ENCODE assay signal across 21 cellular contexts in the genomic region with DNA sequence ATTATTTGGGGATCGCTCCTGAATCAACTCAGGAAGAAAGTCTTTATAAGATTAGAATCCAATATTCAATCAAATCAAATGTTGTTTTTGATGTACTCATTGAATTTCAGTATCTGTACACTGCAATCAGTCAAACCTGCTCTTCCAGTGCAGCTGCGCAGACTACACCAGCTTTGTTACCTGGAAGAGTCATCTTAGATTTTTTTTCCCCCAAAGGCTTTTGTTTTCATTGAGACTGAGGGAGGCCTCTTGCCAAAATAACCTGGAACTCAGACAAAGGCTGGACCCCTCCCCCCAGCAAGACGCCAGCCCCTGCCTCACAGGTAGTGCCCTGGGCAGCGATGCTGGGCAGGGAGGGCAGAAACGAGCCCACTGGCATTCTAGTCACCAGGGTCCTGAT.
"Had no signal": no experiment of that assay in that cellular context is flagged by ENCODE, and none has a peak within 500 bp of the region (broad histone marks: within the 10 kb centered on the region; RNA-seq: fewer than 3 reads in every experiment).

No MANE protein-coding gene starts in this region.

- H3K4me1 Mint-ChIP-seq: activated CD4-positive, alpha-beta T cell treated with anti-CD3 and anti-CD28 coated beads, Interleukin-2, amount 10 ng/mL, durations not matched to agents 7 days and 5 days; activated CD8-positive, alpha-beta memory T cell treated with anti-CD3 and anti-CD28 coated beads, Interleukin-2, amount 10 ng/mL, durations not matched to agents 7 days and 5 days; activated naive CD4-positive, alpha-beta T cell treated with anti-CD3 and anti-CD28 coated beads, Interleukin-2, amount 10 ng/mL, durations not matched to agents 7 days and 5 days had no signal

- H3K4me1 ChIP-seq: spleen, tibial artery had no signal

- H3K9me3 Mint-ChIP-seq: activated naive CD4-positive, alpha-beta T cell treated with anti-CD3 and anti-CD28 coated beads, Interleukin-2, amount 10 ng/mL, durations not matched to agents 7 days and 5 days had no signal

- H3K36me3 Mint-ChIP-seq: activated CD8-positive, alpha-beta memory T cell treated with anti-CD3 and anti-CD28 coated beads, Interleukin-2, amount 10 ng/mL, durations not matched to agents 7 days and 5 days; activated naive CD4-positive, alpha-beta T cell treated with anti-CD3 and anti-CD28 coated beads, Interleukin-2, amount 10 ng/mL, durations not matched to agents 7 days and 5 days had no signal

- H3K27ac ChIP-seq: cardiac muscle cell, spleen, tibial artery, WERI-Rb-1 had no signal

- ATAC-seq: activated CD8-positive, alpha-beta memory T cell treated with anti-CD3 and anti-CD28 coated beads, Interleukin-2, amount 10 ng/mL, durations not matched to agents 7 days and 5 days; activated CD8-positive, alpha-beta T cell treated with anti-CD3 and anti-CD28 coated beads for 36 hours; left colon; sciatic nerve had no signal

- H3K27me3 ChIP-seq: cardiac muscle cell had no signal

- H3K27ac Mint-ChIP-seq: activated CD4-positive, alpha-beta T cell treated with anti-CD3 and anti-CD28 coated beads, Interleukin-2, amount 10 ng/mL, durations not matched to agents 7 days and 5 days; activated CD8-positive, alpha-beta memory T cell treated with anti-CD3 and anti-CD28 coated beads, Interleukin-2, amount 10 ng/mL, durations not matched to agents 7 days and 5 days; activated CD8-positive, alpha-beta T cell treated with anti-CD3 and anti-CD28 coated beads for 36 hours; activated naive CD4-positive, alpha-beta T cell treated with anti-CD3 and anti-CD28 coated beads, Interleukin-2, amount 10 ng/mL, durations not matched to agents 7 days and 5 days; endodermal cell had no signal

- H3K4me3 Mint-ChIP-seq: activated CD4-positive, alpha-beta T cell treated with anti-CD3 and anti-CD28 coated beads, Interleukin-2, amount 10 ng/mL, durations not matched to agents 7 days and 5 days; activated CD8-positive, alpha-beta memory T cell treated with anti-CD3 and anti-CD28 coated beads, Interleukin-2, amount 10 ng/mL, durations not matched to agents 7 days and 5 days; activated CD8-positive, alpha-beta T cell treated with anti-CD3 and anti-CD28 coated beads for 36 hours; activated naive CD4-positive, alpha-beta T cell treated with anti-CD3 and anti-CD28 coated beads, Interleukin-2, amount 10 ng/mL, durations not matched to agents 7 days and 5 days; endodermal cell had no signal

- H3K36me3 ChIP-seq: cardiac muscle cell, spleen, tibial artery, WERI-Rb-1 had no signal

- H3K4me3 ChIP-seq: cardiac muscle cell, spleen, tibial artery had no signal

- DNase-seq: activated CD4-positive, alpha-beta T cell treated with anti-CD3 and anti-CD28 coated beads, Interleukin-2, amount 10 ng/mL, durations not matched to agents 7 days and 5 days; activated CD4-positive, CD25-positive, alpha-beta regulatory T cell treated with anti-CD3 and anti-CD28 coated beads, Interleukin-2, amount 50 U/mL, for 72 hours; activated CD8-positive, alpha-beta memory T cell treated with anti-CD3 and anti-CD28 coated beads, Interleukin-2, amount 10 ng/mL, durations not matched to agents 7 days and 5 days; activated CD8-positive, alpha-beta T cell treated with anti-CD3 and anti-CD28 coated beads for 36 hours; activated effector memory CD4-positive, alpha-beta T cell treated with anti-CD3 and anti-CD28 coated beads, Interleukin-2, amount 50 U/mL, for 16 hours; activated naive CD4-positive, alpha-beta T cell treated with anti-CD3 and anti-CD28 coated beads, Interleukin-2, amount 10 ng/mL, durations not matched to agents 7 days and 5 days; activated T-cell treated with anti-CD3 and anti-CD28 coated beads for 4 hours; amygdala; cortex of kidney; endodermal cell; hypothalamus; islet precursor cell; left colon; mesenchymal stem cell; spleen; stimulated activated CD4-positive, alpha-beta T cell treated with anti-CD3 and anti-CD28 coated beads, Interleukin-4, amount 100 ng/mL, for 1 hour; stimulated activated naive CD4-positive, alpha-beta T cell treated with Interleukin-2 at 50 U/mL for 16 hours; tibial artery; WERI-Rb-1 had no signal
